In the genomic region with DNA sequence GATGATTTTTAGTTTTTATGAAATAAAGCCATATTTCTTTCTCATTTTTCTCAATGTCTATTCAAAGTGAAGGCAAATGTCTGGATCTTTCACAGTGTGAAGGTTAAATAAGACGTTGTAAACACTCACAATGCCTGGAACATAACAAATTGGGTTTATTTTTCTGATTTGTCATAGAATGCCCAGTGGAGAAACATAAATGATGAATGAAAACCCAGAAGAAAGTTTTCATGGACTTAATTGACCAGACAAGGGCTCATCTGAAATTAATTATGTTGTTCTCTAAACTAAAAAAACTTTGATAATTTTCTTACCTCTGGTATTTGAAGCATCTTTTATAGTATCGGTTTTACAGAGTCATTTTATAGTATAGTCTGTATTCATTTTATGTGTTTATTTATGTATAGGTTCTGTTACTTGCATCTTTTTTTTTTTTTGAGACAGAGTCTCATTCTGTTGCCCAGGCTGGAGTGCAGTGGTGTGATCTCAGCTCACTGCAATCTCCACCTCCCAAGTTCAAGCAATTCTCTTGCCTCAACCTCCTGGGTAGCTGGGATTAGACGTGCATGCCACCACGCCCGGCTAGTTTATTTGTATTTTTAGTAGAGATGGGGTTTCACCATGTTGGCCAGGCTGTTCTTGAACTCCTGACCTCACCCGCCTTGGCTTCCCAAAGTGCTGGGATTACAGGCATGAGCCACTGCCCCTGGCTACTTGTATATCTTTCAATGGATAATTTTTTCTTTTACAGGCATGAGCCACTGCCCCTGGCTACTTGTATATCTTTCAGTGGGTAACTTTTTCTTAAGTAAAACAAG, we compare ENCODE assay signal across 17 cellular contexts. TPM values are rescaled to one million over a fixed set of nuclear protein-coding genes. Genes with fewer than 3 reads are reported as not detected.
A peak's percentile ranks its signal among the peaks of the same experiment; 100 is the strongest.
DNase-seq lines count a peak whose midpoint lies in the region; FAIRE-seq and TF ChIP-seq lines count a peak whose summit lies in the region.
"Had no signal": no experiment of that assay in that cellular context is flagged by ENCODE, and none has a peak within 500 bp of the region (broad histone marks: within the 10 kb centered on the region; RNA-seq: fewer than 3 reads in every experiment).

No MANE protein-coding gene starts in this region.

- H3K27ac Mint-ChIP-seq in CD14-positive monocyte: no peak overlapping the region
- H3K27ac Mint-ChIP-seq: CD8-positive, alpha-beta memory T cell; H9 had no signal

- H3K36me3 Mint-ChIP-seq in CD14-positive monocyte: no peaks in the 10 kb centered on the region
- H3K36me3 Mint-ChIP-seq: CD8-positive, alpha-beta memory T cell had no signal

- no peak overlapping the region for H3K4me3 Mint-ChIP-seq in CD14-positive monocyte
- H3K4me3 Mint-ChIP-seq: CD8-positive, alpha-beta memory T cell; H9 had no signal

- H3K9me3 Mint-ChIP-seq in CD14-positive monocyte: peaks cover 0 to 5% (median 2%) of the 10 kb centered on the region in 7 donors
- H3K9me3 Mint-ChIP-seq: H9 had no signal

- peak; percentile 59 for DNase-seq in Daoy (ENCODE audit: low read depth)
- DNase-seq in HEK293T (ENCODE audit: extremely low spot score): no peak
- peak; percentile 67 for DNase-seq in fibroblast of peridontal ligament (ENCODE audit: extremely low read depth)
- no peak for DNase-seq in effector CD8-positive, alpha-beta T cell (lab: John Stamatoyannopoulos, UW)
- no peak for DNase-seq in SHP77 (lab: John Stamatoyannopoulos, UW)
- DNase-seq in posterior vena cava (ENCODE audit: low spot score): no peak
- no peak for DNase-seq in CD14-positive monocyte (ENCODE audit: low spot score)
- DNase-seq: CD8-positive, alpha-beta memory T cell; DMS53; H9; NCI-H1105 treated with DMSO at 0.1 percent for 48 hours; NCI-H1694; NCI-H2081 treated with DMSO at 0.1 percent for 48 hours; NCI-H510A; NCI-H748 treated with DMSO at 0.1 percent for 48 hours had no signal

- CTCF ChIA-PET in HEK293T (lab: Yijun Ruan, JAX): interaction anchor here (1.5 kb wide), 1 partner anchor 18 kb away, joined by 3 read pairs; no protein-coding TSS in a partner anchor

- H3K27me3 Mint-ChIP-seq in CD14-positive monocyte (ENCODE audit: low read depth in 3 of 3): peaks cover 0 to 4% (median 0%) of the 10 kb centered on the region in 3 donors

- TF ChIP-seq CTCF in CD14-positive monocyte (IDR thresholded peaks at IDR 0.05): no peak

- peaks cover 3% of the 10 kb centered on the region for H3K4me1 Mint-ChIP-seq in CD14-positive monocyte
- H3K4me1 Mint-ChIP-seq: CD8-positive, alpha-beta memory T cell had no signal

- FAIRE-seq in TTC549 (lab: Jason Lieb, UNC): peak; percentile 85
- FAIRE-seq: RCC 7860 had no signal

- POLR2A ChIA-PET in HEK293T (lab: Yijun Ruan, JAX): no interaction called here

- intact Hi-C loops in posterior vena cava (cut with DNase I): no loop called here
- intact Hi-C loops in CD14-positive monocyte (cut with micrococcal nuclease): no loop called here

TF ChIP-seq in HEK293T, 16 proteins besides CTCF, POLR2A, EP300 and RAD21:
- TF ChIP-seq HDGF (IDR thresholded peaks at IDR 0.05; ENCODE audit: borderline replicate concordance) (no peak), SUZ12 (IDR thresholded peaks at IDR 0.05) (no peak), FOXM1 (IDR thresholded peaks at IDR 0.05; ENCODE audit: borderline replicate concordance) (no peak), ARNT (IDR thresholded peaks at IDR 0.05) (peak; percentile 94), SP1 (IDR thresholded peaks at IDR 0.05) (no peak), ELF4 (IDR thresholded peaks at IDR 0.05) (no peak), NFRKB (IDR thresholded peaks at IDR 0.05) (no peak), CTBP1 (IDR thresholded peaks at IDR 0.05; ENCODE audit: borderline replicate concordance) (peak; percentile 97), FOXK2 (IDR thresholded peaks at IDR 0.05) (peak; percentile 29; the same call in 1 of the 2 replicates), L3MBTL2 (conservative IDR thresholded peaks at IDR 0.05) (no peak), LEF1 (IDR thresholded peaks at IDR 0.05; ENCODE audit: borderline replicate concordance) (peak; percentile 43; the same call in 1 of the 2 replicates), BHLHE40 (IDR thresholded peaks at IDR 0.05; ENCODE audit: borderline replicate concordance) (peak; percentile 32; the same call in 1 of the 2 replicates), PKNOX1 (IDR thresholded peaks at IDR 0.05) (peak; percentile 91), ZNF384 (IDR thresholded peaks at IDR 0.05) (peak; percentile 93), FOXA1 (IDR thresholded peaks at IDR 0.05) (no peak), TARDBP (IDR thresholded peaks at IDR 0.05) (0 out of 2 replicates have a peak, but pooled peaks have one; percentile 14)

RNA-seq across cellular contexts. Expression of gene BNIP2, which starts 15.1 kb away (rescaled TPM):
- 159 and 187 TPM in 2 replicates for total RNA-seq in Daoy (2014; rRNA removed; shearing (Covaris generic))
- total RNA-seq in posterior vena cava: 100 to 1,000 TPM in 1 of 2 donors, 10 to 100 TPM in 1; 81.6 to 110 TPM
- 100 to 1,000 TPM; 136 to 189 TPM for polyA plus RNA-seq in CD14-positive monocyte

RNA-seq across cellular contexts. Expression of gene GTF2A2, which starts 46.9 kb away (rescaled TPM):
- total RNA-seq in Daoy (2014; rRNA removed; shearing (Covaris generic)): 76.7 and 132 TPM in 2 replicates
- total RNA-seq in posterior vena cava: 10 to 100 TPM; 91.1 to 98.2 TPM
- polyA plus RNA-seq in CD14-positive monocyte: 100 to 1,000 TPM; 126 to 166 TPM

Comparison
In these comparisons a context has a peak if more than half of its experiments do, and no peak if none do; other contexts are left out.
1. DNase-seq: peak in Daoy (single experiment) and fibroblast of peridontal ligament (single experiment); none in HEK293T (single experiment), effector CD8-positive, alpha-beta T cell (single experiment), SHP77 (0 of 2), posterior vena cava (single experiment) and CD14-positive monocyte (single experiment).